1 cellular context compared by ENCODE assay signal in the genomic region with DNA sequence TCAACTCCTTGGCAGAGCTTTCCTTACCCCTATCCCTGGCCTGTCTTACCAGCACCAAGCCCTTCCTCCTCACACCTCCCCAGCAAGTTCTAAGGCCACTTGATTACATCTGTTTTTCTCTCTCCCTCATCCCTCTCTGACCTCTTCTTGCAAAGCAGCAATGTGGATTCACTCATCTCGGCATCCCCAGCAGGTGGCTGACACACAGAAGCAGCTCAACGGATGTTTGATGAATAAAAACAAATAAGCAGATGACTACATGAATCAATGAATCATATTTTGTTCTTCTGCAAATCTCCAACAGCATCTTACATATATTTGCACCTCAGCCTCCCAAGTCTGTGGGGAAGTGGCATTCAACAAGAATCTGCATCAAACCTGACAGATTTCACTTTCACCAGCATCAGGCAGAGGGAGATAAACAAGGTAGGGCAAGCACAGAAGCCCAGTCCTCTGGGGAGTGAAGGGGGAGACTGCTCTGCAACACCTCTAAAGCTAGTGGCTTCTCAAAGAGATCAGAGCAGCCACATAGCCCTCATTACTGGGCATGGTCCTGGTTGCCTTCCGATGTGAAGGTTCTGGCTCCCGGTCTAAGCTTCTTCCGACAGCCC.
TF ChIP-seq lines count a peak whose summit lies in the region.

No MANE protein-coding gene starts in this region.

TF ChIP-seq in GM12878, 131 proteins besides CTCF, POLR2A, EP300 and RAD21:
- TF ChIP-seq ZNF687 (IDR thresholded peaks at IDR 0.05): no peak
- TF ChIP-seq, protein P1, sequence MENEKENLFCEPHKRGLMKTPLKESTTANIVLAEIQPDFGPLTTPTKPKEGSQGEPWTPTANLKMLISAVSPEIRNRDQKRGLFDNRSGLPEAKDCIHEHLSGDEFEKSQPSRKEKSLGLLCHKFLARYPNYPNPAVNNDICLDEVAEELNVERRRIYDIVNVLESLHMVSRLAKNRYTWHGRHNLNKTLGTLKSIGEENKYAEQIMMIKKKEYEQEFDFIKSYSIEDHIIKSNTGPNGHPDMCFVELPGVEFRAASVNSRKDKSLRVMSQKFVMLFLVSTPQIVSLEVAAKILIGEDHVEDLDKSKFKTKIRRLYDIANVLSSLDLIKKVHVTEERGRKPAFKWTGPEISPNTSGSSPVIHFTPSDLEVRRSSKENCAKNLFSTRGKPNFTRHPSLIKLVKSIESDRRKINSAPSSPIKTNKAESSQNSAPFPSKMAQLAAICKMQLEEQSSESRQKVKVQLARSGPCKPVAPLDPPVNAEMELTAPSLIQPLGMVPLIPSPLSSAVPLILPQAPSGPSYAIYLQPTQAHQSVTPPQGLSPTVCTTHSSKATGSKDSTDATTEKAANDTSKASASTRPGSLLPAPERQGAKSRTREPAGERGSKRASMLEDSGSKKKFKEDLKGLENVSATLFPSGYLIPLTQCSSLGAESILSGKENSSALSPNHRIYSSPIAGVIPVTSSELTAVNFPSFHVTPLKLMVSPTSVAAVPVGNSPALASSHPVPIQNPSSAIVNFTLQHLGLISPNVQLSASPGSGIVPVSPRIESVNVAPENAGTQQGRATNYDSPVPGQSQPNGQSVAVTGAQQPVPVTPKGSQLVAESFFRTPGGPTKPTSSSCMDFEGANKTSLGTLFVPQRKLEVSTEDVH (IDR thresholded peaks at IDR 0.05; ENCODE audit: low read depth, partially characterized antibody): no peak
- TF ChIP-seq CBFB (IDR thresholded peaks at IDR 0.05; ENCODE audit: low read depth): no peak
- TF ChIP-seq, protein P2, sequence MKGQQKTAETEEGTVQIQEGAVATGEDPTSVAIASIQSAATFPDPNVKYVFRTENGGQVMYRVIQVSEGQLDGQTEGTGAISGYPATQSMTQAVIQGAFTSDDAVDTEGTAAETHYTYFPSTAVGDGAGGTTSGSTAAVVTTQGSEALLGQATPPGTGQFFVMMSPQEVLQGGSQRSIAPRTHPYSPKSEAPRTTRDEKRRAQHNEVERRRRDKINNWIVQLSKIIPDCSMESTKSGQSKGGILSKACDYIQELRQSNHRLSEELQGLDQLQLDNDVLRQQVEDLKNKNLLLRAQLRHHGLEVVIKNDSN (IDR thresholded peaks at IDR 0.05; ENCODE audit: borderline replicate concordance, extremely low read length, insufficient read depth, low read depth, low read length): no peak
- TF ChIP-seq IKZF2 (IDR thresholded peaks at IDR 0.05): no peak
